Comparison of ENCODE assay signal across 8 cellular contexts in genomic region chr15:21760250-21761023, GRCh38.
A peak's percentile ranks its signal among the peaks of the same experiment; 100 is the strongest.
DNase-seq lines count a peak whose midpoint lies in the region; ATAC-seq and TF ChIP-seq lines count a peak whose summit lies in the region.
"Not testable (repeated sequence)": the region's sequence is repeated elsewhere in the genome, so short reads cannot be mapped to it uniquely, and the experiment has no call there.

No MANE protein-coding gene starts in this region.

- intact Hi-C loops in CD4-positive, alpha-beta T cell (cut with DNase I, micrococcal nuclease); left ventricle myocardium superior (cut with micrococcal nuclease); natural killer cell (cut with micrococcal nuclease): not testable (repeated sequence)

- peak; percentile 62 for ATAC-seq in CD4-positive, alpha-beta T cell (ENCODE audit: poor library complexity)
- peak; percentile 66 for ATAC-seq in HG02852 (IDR thresholded peaks at IDR 0.05; ENCODE audit: unreplicated experiment)
- ATAC-seq in activated CD4-positive, CD25-positive, alpha-beta regulatory T cell treated with anti-CD3 and anti-CD28 coated beads, Interleukin-2, amount 50 U/mL, for 24 hours, result peak; percentile 68 to 75
- peak; percentile 74 for ATAC-seq in activated naive CD8-positive, alpha-beta T cell treated with anti-CD3 and anti-CD28 coated beads, Interleukin-2, amount 50 U/mL, for 24 hours
- peak; percentile 40 for ATAC-seq in left ventricle myocardium superior
- ATAC-seq in natural killer cell, result peak in 2 of 3 donors; percentile 51 to 71
- peak; percentile 87 for ATAC-seq in stimulated activated effector memory CD8-positive, alpha-beta T cell treated with anti-CD3 and anti-CD28 coated beads, Interleukin-12 subunit alpha, Interleukin-12 subunit beta, amount 100 ng/mL, for 72 hours

- not testable (repeated sequence) for H3K4me3 Mint-ChIP-seq in CD4-positive, alpha-beta T cell; activated naive CD8-positive, alpha-beta T cell treated with anti-CD3 and anti-CD28 coated beads, Interleukin-2, amount 50 U/mL, for 24 hours; natural killer cell; stimulated activated effector memory CD8-positive, alpha-beta T cell treated with anti-CD3 and anti-CD28 coated beads, Interleukin-12 subunit alpha, Interleukin-12 subunit beta, amount 100 ng/mL, for 72 hours

- not testable (repeated sequence) for H3K27me3 ChIP-seq in CD4-positive, alpha-beta T cell (ENCODE audit: control insufficient read depth, insufficient read depth, low read length)

- not testable (repeated sequence) for DNase-seq in CD4-positive, alpha-beta T cell; activated naive CD8-positive, alpha-beta T cell treated with anti-CD3 and anti-CD28 coated beads, Interleukin-2, amount 50 U/mL, for 24 hours; left ventricle myocardium superior; natural killer cell; stimulated activated effector memory CD8-positive, alpha-beta T cell treated with anti-CD3 and anti-CD28 coated beads, Interleukin-12 subunit alpha, Interleukin-12 subunit beta, amount 100 ng/mL, for 72 hours (ENCODE audit: low spot score in 2 of 2)
- DNase-seq in activated CD8-positive, alpha-beta memory T cell treated with anti-CD3 and anti-CD28 coated beads, Interleukin-2, amount 50 U/mL, for 48 hours, result peak; percentile 55

- not testable (repeated sequence) for H3K27ac ChIP-seq in CD4-positive, alpha-beta T cell (ENCODE audit: low read depth, low read length)

- not testable (repeated sequence) for H3K27ac Mint-ChIP-seq in CD4-positive, alpha-beta T cell; activated naive CD8-positive, alpha-beta T cell treated with anti-CD3 and anti-CD28 coated beads, Interleukin-2, amount 50 U/mL, for 24 hours; natural killer cell; stimulated activated effector memory CD8-positive, alpha-beta T cell treated with anti-CD3 and anti-CD28 coated beads, Interleukin-12 subunit alpha, Interleukin-12 subunit beta, amount 100 ng/mL, for 72 hours

- CTCF ChIA-PET in CD4-positive, alpha-beta T cell (lab: Charles Lee), result not testable (repeated sequence)

- H3K36me3 Mint-ChIP-seq in CD4-positive, alpha-beta T cell (ENCODE audit: low read depth); activated naive CD8-positive, alpha-beta T cell treated with anti-CD3 and anti-CD28 coated beads, Interleukin-2, amount 50 U/mL, for 24 hours (ENCODE audit: low read depth); natural killer cell; stimulated activated effector memory CD8-positive, alpha-beta T cell treated with anti-CD3 and anti-CD28 coated beads, Interleukin-12 subunit alpha, Interleukin-12 subunit beta, amount 100 ng/mL, for 72 hours: not testable (repeated sequence)

- H3K9me3 ChIP-seq in CD4-positive, alpha-beta T cell (ENCODE audit: control insufficient read depth, low read length), result not testable (repeated sequence)

- POLR2A ChIA-PET in CD4-positive, alpha-beta T cell (lab: Charles Lee), result not testable (repeated sequence)

- H3K4me1 Mint-ChIP-seq in CD4-positive, alpha-beta T cell (ENCODE audit: low read depth); activated naive CD8-positive, alpha-beta T cell treated with anti-CD3 and anti-CD28 coated beads, Interleukin-2, amount 50 U/mL, for 24 hours; natural killer cell; stimulated activated effector memory CD8-positive, alpha-beta T cell treated with anti-CD3 and anti-CD28 coated beads, Interleukin-12 subunit alpha, Interleukin-12 subunit beta, amount 100 ng/mL, for 72 hours: not testable (repeated sequence)

- not testable (repeated sequence) for TF ChIP-seq CTCF in CD4-positive, alpha-beta T cell (IDR thresholded peaks at IDR 0.05); natural killer cell (IDR thresholded peaks at IDR 0.05)

- not testable (repeated sequence) for H3K9me3 Mint-ChIP-seq in CD4-positive, alpha-beta T cell; activated naive CD8-positive, alpha-beta T cell treated with anti-CD3 and anti-CD28 coated beads, Interleukin-2, amount 50 U/mL, for 24 hours; natural killer cell; stimulated activated effector memory CD8-positive, alpha-beta T cell treated with anti-CD3 and anti-CD28 coated beads, Interleukin-12 subunit alpha, Interleukin-12 subunit beta, amount 100 ng/mL, for 72 hours

- not testable (repeated sequence) for H3K27me3 Mint-ChIP-seq in CD4-positive, alpha-beta T cell; activated naive CD8-positive, alpha-beta T cell treated with anti-CD3 and anti-CD28 coated beads, Interleukin-2, amount 50 U/mL, for 24 hours; natural killer cell (ENCODE audit: low read depth in 2 of 2)
